ENCODE assay signal across 1 cellular context in the genomic region with DNA sequence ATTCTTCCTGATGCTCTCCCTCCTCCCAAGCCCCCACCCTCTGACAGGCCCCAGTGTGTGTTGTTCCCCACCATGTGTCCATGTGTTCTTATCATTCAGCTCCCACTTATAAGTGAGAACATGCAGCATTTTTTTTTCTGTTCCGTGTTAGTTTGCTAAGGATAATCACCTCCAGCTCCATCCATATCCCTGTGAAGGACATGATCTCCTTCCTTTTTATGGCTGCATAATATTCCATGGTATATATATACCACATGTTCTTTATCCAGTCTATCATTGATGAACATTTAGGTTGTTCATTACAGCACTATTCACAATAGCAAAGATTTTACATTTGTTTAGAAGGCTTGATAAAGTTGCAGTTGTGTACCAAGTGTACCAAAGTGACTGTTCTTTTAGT.
TF ChIP-seq lines count a peak whose summit lies in the region.

No MANE protein-coding gene starts in this region.

TF ChIP-seq in K562, 482 proteins besides CTCF, POLR2A, EP300 and RAD21:
- TF ChIP-seq ZNF197 (CRISPR knock-in tag; IDR thresholded peaks at IDR 0.05; ENCODE audit: low read depth) (no peak), ZNF146 (CRISPR knock-in tag; IDR thresholded peaks at IDR 0.05; ENCODE audit: unreplicated experiment) (peak; percentile 60), ZNF696 (CRISPR knock-in tag; conservative IDR thresholded peaks at IDR 0.05) (no peak)
- TF ChIP-seq, protein P1, sequence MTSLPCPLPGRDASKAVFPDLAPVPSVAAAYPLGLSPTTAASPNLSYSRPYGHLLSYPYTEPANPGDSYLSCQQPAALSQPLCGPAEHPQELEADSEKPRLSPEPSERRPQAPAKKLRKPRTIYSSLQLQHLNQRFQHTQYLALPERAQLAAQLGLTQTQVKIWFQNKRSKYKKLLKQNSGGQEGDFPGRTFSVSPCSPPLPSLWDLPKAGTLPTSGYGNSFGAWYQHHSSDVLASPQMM (CRISPR knock-in tag; IDR thresholded peaks at IDR 0.05): no peak
